1 cellular context compared by ENCODE assay signal in genomic region chr6:137170266-137171052, GRCh38.
TF ChIP-seq lines count a peak whose summit lies in the region.

No MANE protein-coding gene starts in this region.

TF ChIP-seq in K562, 482 proteins besides CTCF, POLR2A, EP300 and RAD21 (continued from another document and continues in another):
- TF ChIP-seq ZNF175 (CRISPR knock-in tag; IDR thresholded peaks at IDR 0.05; ENCODE audit: low read depth) (peak; percentile 94), ARID1B (IDR thresholded peaks at IDR 0.05) (peak; percentile 91), SRF (CRISPR knock-in tag; IDR thresholded peaks at IDR 0.05) (0 out of 4 replicates have a peak, but pooled peaks of 1 of the 2 experiments have one; percentile 18), SMAD4 (CRISPR knock-in tag; conservative IDR thresholded peaks at IDR 0.05) (peak; percentile 84), ZNF589 (CRISPR knock-in tag; IDR thresholded peaks at IDR 0.05; ENCODE audit: low read depth) (peak; percentile 74; the same call in 1 of the 2 replicates), ZNF395 (CRISPR knock-in tag; IDR thresholded peaks at IDR 0.05) (peak; percentile 74; the same call in 1 of the 2 replicates), NR4A1 (CRISPR knock-in tag; IDR thresholded peaks at IDR 0.05) (no peak), NR4A1 (tag; IDR thresholded peaks at IDR 0.05) (peak; percentile 86), MXD1 (CRISPR knock-in tag; IDR thresholded peaks at IDR 0.05; ENCODE audit: borderline replicate concordance, poor library complexity, severe bottlenecking) (peak; percentile 8), TOE1 (IDR thresholded peaks at IDR 0.05; ENCODE audit: borderline replicate concordance) (peak; percentile 59; the same call in 1 of the 2 replicates), TOE1 (CRISPR knock-in tag; IDR thresholded peaks at IDR 0.05; ENCODE audit: borderline replicate concordance, low read depth) (no peak), POLR2AphosphoS5 (IDR thresholded peaks at IDR 0.05; ENCODE audit: control insufficient read depth, insufficient read depth, low read depth, low read length) (no peak), ELK1 (CRISPR knock-in tag; IDR thresholded peaks at IDR 0.05) (no peak), PRMT5 (CRISPR knock-in tag; IDR thresholded peaks at IDR 0.05) (no peak), RREB1 (CRISPR knock-in tag; IDR thresholded peaks at IDR 0.05) (peak; percentile 58; the same call in 1 of the 2 replicates), HMG20B (CRISPR knock-in tag; IDR thresholded peaks at IDR 0.05) (no peak), SMARCE1 (IDR thresholded peaks at IDR 0.05) (peak; percentile 77), SMAD3 (CRISPR knock-in tag; conservative IDR thresholded peaks at IDR 0.05) (peak; percentile 91), ZNF445 (CRISPR knock-in tag; IDR thresholded peaks at IDR 0.05; ENCODE audit: low read depth) (no peak), TEAD2 (tag; IDR thresholded peaks at IDR 0.05) (peak; percentile 81), PTRF (tag; IDR thresholded peaks at IDR 0.05) (peak; percentile 73; the same call in 1 of the 2 replicates), YBX1 (IDR thresholded peaks at IDR 0.05) (no peak), THAP7 (CRISPR knock-in tag; IDR thresholded peaks at IDR 0.05) (peak; percentile 30; the same call in 1 of the 2 replicates), ILK (tag; IDR thresholded peaks at IDR 0.05; ENCODE audit: borderline replicate concordance, low read depth) (0 out of 2 replicates have a peak, but pooled peaks have one; percentile 46), ZFPM2 (CRISPR knock-in tag; IDR thresholded peaks at IDR 0.05) (0 out of 2 replicates have a peak, but pooled peaks have one; percentile 37), GTF2E2 (tag; IDR thresholded peaks at IDR 0.05) (0 out of 2 replicates have a peak, but pooled peaks have one; percentile 46), ZBTB17 (CRISPR knock-in tag; IDR thresholded peaks at IDR 0.05) (peak; percentile 82; the same call in 1 of the 2 replicates), TEAD1 (CRISPR knock-in tag; IDR thresholded peaks at IDR 0.05) (peak in 1 of 2 experiments; percentile 96; a peak in 2 of 4 replicates), CHAMP1 (IDR thresholded peaks at IDR 0.05) (peak; percentile 69; the same call in 1 of the 2 replicates), DDX20 (tag; IDR thresholded peaks at IDR 0.05; ENCODE audit: low read depth) (peak; percentile 85), ZSCAN29 (IDR thresholded peaks at IDR 0.05) (no peak), ETV1 (tag; conservative IDR thresholded peaks at IDR 0.05; ENCODE audit: low read depth) (peak; percentile 32; the same call in 1 of the 2 replicates), CREB5 (CRISPR knock-in tag; IDR thresholded peaks at IDR 0.05) (0 out of 2 replicates have a peak, but pooled peaks have one; percentile 68), RCOR1 (IDR thresholded peaks at IDR 0.05; ENCODE audit: borderline replicate concordance in 1 of 2, low read depth in 2 of 2, low read length in 2 of 2) (peak in 1 of 2 experiments; percentile 39; a peak in 1 of 4 replicates), GTF2A2 (tag; IDR thresholded peaks at IDR 0.05) (peak; percentile 91), ELF2 (CRISPR knock-in tag; IDR thresholded peaks at IDR 0.05) (0 out of 2 replicates have a peak, but pooled peaks have one; percentile 60)
